ENCODE assay signal across 1 cellular context in genomic region chr6:43968110-43968965, GRCh38.
TF ChIP-seq lines count a peak whose summit lies in the region.

No MANE protein-coding gene starts in this region.

TF ChIP-seq in K562, 482 proteins besides CTCF, POLR2A, EP300 and RAD21 (continued from another document):
- TF ChIP-seq, protein P1, sequence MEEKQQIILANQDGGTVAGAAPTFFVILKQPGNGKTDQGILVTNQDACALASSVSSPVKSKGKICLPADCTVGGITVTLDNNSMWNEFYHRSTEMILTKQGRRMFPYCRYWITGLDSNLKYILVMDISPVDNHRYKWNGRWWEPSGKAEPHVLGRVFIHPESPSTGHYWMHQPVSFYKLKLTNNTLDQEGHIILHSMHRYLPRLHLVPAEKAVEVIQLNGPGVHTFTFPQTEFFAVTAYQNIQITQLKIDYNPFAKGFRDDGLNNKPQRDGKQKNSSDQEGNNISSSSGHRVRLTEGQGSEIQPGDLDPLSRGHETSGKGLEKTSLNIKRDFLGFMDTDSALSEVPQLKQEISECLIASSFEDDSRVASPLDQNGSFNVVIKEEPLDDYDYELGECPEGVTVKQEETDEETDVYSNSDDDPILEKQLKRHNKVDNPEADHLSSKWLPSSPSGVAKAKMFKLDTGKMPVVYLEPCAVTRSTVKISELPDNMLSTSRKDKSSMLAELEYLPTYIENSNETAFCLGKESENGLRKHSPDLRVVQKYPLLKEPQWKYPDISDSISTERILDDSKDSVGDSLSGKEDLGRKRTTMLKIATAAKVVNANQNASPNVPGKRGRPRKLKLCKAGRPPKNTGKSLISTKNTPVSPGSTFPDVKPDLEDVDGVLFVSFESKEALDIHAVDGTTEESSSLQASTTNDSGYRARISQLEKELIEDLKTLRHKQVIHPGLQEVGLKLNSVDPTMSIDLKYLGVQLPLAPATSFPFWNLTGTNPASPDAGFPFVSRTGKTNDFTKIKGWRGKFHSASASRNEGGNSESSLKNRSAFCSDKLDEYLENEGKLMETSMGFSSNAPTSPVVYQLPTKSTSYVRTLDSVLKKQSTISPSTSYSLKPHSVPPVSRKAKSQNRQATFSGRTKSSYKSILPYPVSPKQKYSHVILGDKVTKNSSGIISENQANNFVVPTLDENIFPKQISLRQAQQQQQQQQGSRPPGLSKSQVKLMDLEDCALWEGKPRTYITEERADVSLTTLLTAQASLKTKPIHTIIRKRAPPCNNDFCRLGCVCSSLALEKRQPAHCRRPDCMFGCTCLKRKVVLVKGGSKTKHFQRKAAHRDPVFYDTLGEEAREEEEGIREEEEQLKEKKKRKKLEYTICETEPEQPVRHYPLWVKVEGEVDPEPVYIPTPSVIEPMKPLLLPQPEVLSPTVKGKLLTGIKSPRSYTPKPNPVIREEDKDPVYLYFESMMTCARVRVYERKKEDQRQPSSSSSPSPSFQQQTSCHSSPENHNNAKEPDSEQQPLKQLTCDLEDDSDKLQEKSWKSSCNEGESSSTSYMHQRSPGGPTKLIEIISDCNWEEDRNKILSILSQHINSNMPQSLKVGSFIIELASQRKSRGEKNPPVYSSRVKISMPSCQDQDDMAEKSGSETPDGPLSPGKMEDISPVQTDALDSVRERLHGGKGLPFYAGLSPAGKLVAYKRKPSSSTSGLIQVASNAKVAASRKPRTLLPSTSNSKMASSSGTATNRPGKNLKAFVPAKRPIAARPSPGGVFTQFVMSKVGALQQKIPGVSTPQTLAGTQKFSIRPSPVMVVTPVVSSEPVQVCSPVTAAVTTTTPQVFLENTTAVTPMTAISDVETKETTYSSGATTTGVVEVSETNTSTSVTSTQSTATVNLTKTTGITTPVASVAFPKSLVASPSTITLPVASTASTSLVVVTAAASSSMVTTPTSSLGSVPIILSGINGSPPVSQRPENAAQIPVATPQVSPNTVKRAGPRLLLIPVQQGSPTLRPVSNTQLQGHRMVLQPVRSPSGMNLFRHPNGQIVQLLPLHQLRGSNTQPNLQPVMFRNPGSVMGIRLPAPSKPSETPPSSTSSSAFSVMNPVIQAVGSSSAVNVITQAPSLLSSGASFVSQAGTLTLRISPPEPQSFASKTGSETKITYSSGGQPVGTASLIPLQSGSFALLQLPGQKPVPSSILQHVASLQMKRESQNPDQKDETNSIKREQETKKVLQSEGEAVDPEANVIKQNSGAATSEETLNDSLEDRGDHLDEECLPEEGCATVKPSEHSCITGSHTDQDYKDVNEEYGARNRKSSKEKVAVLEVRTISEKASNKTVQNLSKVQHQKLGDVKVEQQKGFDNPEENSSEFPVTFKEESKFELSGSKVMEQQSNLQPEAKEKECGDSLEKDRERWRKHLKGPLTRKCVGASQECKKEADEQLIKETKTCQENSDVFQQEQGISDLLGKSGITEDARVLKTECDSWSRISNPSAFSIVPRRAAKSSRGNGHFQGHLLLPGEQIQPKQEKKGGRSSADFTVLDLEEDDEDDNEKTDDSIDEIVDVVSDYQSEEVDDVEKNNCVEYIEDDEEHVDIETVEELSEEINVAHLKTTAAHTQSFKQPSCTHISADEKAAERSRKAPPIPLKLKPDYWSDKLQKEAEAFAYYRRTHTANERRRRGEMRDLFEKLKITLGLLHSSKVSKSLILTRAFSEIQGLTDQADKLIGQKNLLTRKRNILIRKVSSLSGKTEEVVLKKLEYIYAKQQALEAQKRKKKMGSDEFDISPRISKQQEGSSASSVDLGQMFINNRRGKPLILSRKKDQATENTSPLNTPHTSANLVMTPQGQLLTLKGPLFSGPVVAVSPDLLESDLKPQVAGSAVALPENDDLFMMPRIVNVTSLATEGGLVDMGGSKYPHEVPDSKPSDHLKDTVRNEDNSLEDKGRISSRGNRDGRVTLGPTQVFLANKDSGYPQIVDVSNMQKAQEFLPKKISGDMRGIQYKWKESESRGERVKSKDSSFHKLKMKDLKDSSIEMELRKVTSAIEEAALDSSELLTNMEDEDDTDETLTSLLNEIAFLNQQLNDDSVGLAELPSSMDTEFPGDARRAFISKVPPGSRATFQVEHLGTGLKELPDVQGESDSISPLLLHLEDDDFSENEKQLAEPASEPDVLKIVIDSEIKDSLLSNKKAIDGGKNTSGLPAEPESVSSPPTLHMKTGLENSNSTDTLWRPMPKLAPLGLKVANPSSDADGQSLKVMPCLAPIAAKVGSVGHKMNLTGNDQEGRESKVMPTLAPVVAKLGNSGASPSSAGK (IDR thresholded peaks at IDR 0.05) = 0 out of 2 replicates have a peak, but pooled peaks have one; percentile 23
- TF ChIP-seq SREBF2 (CRISPR knock-in tag; IDR thresholded peaks at IDR 0.05) (no peak), ZNF431 (CRISPR knock-in tag; IDR thresholded peaks at IDR 0.05) (0 out of 2 replicates have a peak, but pooled peaks have one; percentile 30), NRF1 (conservative IDR thresholded peaks at IDR 0.05 in 1 of 2, IDR thresholded peaks at IDR 0.05 in 1 of 2) (no peak), MECOM (CRISPR knock-in tag; IDR thresholded peaks at IDR 0.05) (peak; percentile 18; the same call in 1 of the 2 replicates), ZNF740 (CRISPR knock-in tag; IDR thresholded peaks at IDR 0.05) (peak; percentile 41; the same call in 1 of the 2 replicates), ZNF740 (tag; IDR thresholded peaks at IDR 0.05) (no peak), ZNF57 (CRISPR knock-in tag; IDR thresholded peaks at IDR 0.05) (no peak), ZFP30 (CRISPR knock-in tag; IDR thresholded peaks at IDR 0.05; ENCODE audit: borderline replicate concordance) (no peak)
